ENCODE assay signal across 12 cellular contexts in the genomic region with DNA sequence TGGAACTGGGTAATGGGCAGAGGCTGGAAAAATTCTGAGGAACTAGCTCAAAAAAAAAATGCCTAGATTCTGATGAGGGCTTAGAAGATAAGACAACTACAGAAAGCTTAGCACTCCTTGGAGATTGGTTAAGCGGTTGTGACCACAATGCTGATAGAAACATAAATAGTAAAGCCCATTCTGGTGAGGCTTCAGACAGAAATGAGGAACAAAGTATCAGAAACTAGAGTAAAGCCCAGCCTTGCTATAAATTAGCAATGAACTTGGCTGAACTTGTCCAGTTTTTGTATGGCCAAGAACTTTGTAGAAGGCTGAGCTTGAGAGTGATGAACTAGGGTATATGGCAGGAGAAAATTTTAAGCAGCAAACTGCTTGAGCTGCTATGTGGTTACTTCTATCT. TPM values are rescaled to one million over a fixed set of nuclear protein-coding genes. Genes with fewer than 3 reads are reported as not detected.
DNase-seq lines count a peak whose midpoint lies in the region; ATAC-seq and TF ChIP-seq lines count a peak whose summit lies in the region.
"Had no signal": no experiment of that assay in that cellular context is flagged by ENCODE, and none has a peak within 500 bp of the region (broad histone marks: within the 10 kb centered on the region; RNA-seq: fewer than 3 reads in every experiment).

No MANE protein-coding gene starts in this region.

- DNase-seq in SIG-M5 treated with dmso at 0.1 percent for 504 hours (lab: John Stamatoyannopoulos, UW; ENCODE audit: unreplicated experiment) = peak; percentile 83
- DNase-seq in NCI-H2196 treated with DMSO at 0.1 percent for 48 hours (lab: John Stamatoyannopoulos, UW; ENCODE audit: unreplicated experiment) = no peak
- no peak for DNase-seq in upper lobe of right lung
- no peak for DNase-seq in activated naive CD8-positive, alpha-beta T cell treated with anti-CD3 and anti-CD28 coated beads, Interleukin-2, amount 50 U/mL, for 24 hours
- DNase-seq in activated T-cell treated with anti-CD3 and anti-CD28 coated beads, Interleukin-2, amount 50 U/mL, for 4 hours = no peak
- DNase-seq: adrenal gland, left colon had no signal

- H3K36me3 Mint-ChIP-seq in activated naive CD8-positive, alpha-beta T cell treated with anti-CD3 and anti-CD28 coated beads, Interleukin-2, amount 50 U/mL, for 24 hours (ENCODE audit: low read depth) = peaks cover 41% of the 10 kb centered on the region
- H3K36me3 Mint-ChIP-seq in activated T-cell treated with anti-CD3 and anti-CD28 coated beads, Interleukin-2, amount 50 U/mL, for 4 hours (ENCODE audit: insufficient read depth) = peaks cover 58% of the 10 kb centered on the region

- no peaks in the 10 kb centered on the region for H3K4me1 ChIP-seq in upper lobe of right lung

- peaks cover 2% of the 10 kb centered on the region for H3K4me1 Mint-ChIP-seq in activated naive CD8-positive, alpha-beta T cell treated with anti-CD3 and anti-CD28 coated beads, Interleukin-2, amount 50 U/mL, for 24 hours
- no peaks in the 10 kb centered on the region for H3K4me1 Mint-ChIP-seq in activated T-cell treated with anti-CD3 and anti-CD28 coated beads, Interleukin-2, amount 50 U/mL, for 4 hours (ENCODE audit: low read depth)

- H3K27me3 ChIP-seq in upper lobe of right lung = no peaks in the 10 kb centered on the region
- H3K27me3 ChIP-seq: adrenal gland; BLaER1 treated with 17β-estradiol and CSF1 and Interleukin-3, amounts not matched to agents 10 nM and 100 nM had no signal

- ATAC-seq in GM18499 (IDR thresholded peaks at IDR 0.05; ENCODE audit: insufficient read depth, unreplicated experiment) = peak; percentile 71
- ATAC-seq in GM21423 (IDR thresholded peaks at IDR 0.05; ENCODE audit: unreplicated experiment) = peak; percentile 87
- peak; percentile 79 for ATAC-seq in HG03108 (IDR thresholded peaks at IDR 0.05; ENCODE audit: unreplicated experiment)
- ATAC-seq in upper lobe of right lung = no peak
- no peak for ATAC-seq in activated naive CD8-positive, alpha-beta T cell treated with anti-CD3 and anti-CD28 coated beads, Interleukin-2, amount 50 U/mL, for 24 hours
- ATAC-seq in activated T-cell treated with anti-CD3 and anti-CD28 coated beads, Interleukin-2, amount 50 U/mL, for 4 hours = no peak
- ATAC-seq: left colon had no signal

- no peaks in the 10 kb centered on the region for H3K9me3 Mint-ChIP-seq in activated naive CD8-positive, alpha-beta T cell treated with anti-CD3 and anti-CD28 coated beads, Interleukin-2, amount 50 U/mL, for 24 hours
- H3K9me3 Mint-ChIP-seq in activated T-cell treated with anti-CD3 and anti-CD28 coated beads, Interleukin-2, amount 50 U/mL, for 4 hours = no peaks in the 10 kb centered on the region

- peaks cover 98% of the 10 kb centered on the region for H3K36me3 ChIP-seq in upper lobe of right lung

- intact Hi-C loops in upper lobe of right lung (cut with DNase I) = no loop called here

- no peak for TF ChIP-seq CTCF in upper lobe of right lung (IDR thresholded peaks at IDR 0.05)

- no peak overlapping the region for H3K27ac Mint-ChIP-seq in activated naive CD8-positive, alpha-beta T cell treated with anti-CD3 and anti-CD28 coated beads, Interleukin-2, amount 50 U/mL, for 24 hours

- H3K4me3 ChIP-seq in upper lobe of right lung = no peak overlapping the region
- H3K4me3 ChIP-seq: adrenal gland; BLaER1 treated with 17β-estradiol and CSF1 and Interleukin-3, amounts not matched to agents 10 nM and 100 nM had no signal

- no peaks in the 10 kb centered on the region for H3K27me3 Mint-ChIP-seq in activated naive CD8-positive, alpha-beta T cell treated with anti-CD3 and anti-CD28 coated beads, Interleukin-2, amount 50 U/mL, for 24 hours
- H3K27me3 Mint-ChIP-seq in activated T-cell treated with anti-CD3 and anti-CD28 coated beads, Interleukin-2, amount 50 U/mL, for 4 hours (ENCODE audit: low read depth) = no peaks in the 10 kb centered on the region

- H3K4me3 Mint-ChIP-seq in activated naive CD8-positive, alpha-beta T cell treated with anti-CD3 and anti-CD28 coated beads, Interleukin-2, amount 50 U/mL, for 24 hours = no peak overlapping the region
- no peak overlapping the region for H3K4me3 Mint-ChIP-seq in activated T-cell treated with anti-CD3 and anti-CD28 coated beads, Interleukin-2, amount 50 U/mL, for 4 hours

- H3K9me3 ChIP-seq in upper lobe of right lung = no peaks in the 10 kb centered on the region
- H3K9me3 ChIP-seq: adrenal gland had no signal

- no peak overlapping the region for H3K27ac ChIP-seq in upper lobe of right lung
- H3K27ac ChIP-seq: adrenal gland; BLaER1 treated with 17β-estradiol and CSF1 and Interleukin-3, amounts not matched to agents 10 nM and 100 nM; epithelial cell of prostate had no signal

RNA-seq across cellular contexts. Expression of gene GOLGB1, which starts 25.4 kb away (rescaled TPM):
- total RNA-seq in upper lobe of right lung = 57.0 TPM
- 10 to 100 TPM; 11.3 to 11.8 (median 11.3) TPM for total RNA-seq in activated T-cell treated with anti-CD3 and anti-CD28 coated beads, Interleukin-2, amount 50 U/mL, for 4 hours

Comparison
In these comparisons a context has a peak if more than half of its experiments do, and no peak if none do; other contexts are left out.
1. ATAC-seq: peak in GM18499 (single experiment), GM21423 (single experiment) and HG03108 (single experiment); none in upper lobe of right lung (single experiment), activated naive CD8-positive, alpha-beta T cell treated with anti-CD3 and anti-CD28 coated beads, Interleukin-2, amount 50 U/mL, for 24 hours (single experiment) and activated T-cell treated with anti-CD3 and anti-CD28 coated beads, Interleukin-2, amount 50 U/mL, for 4 hours (0 of 2).